Comparison of ENCODE assay signal across 11 cellular contexts in genomic region chr16:68297908-68298307, GRCh38. TPM values are rescaled to one million over a fixed set of nuclear protein-coding genes. Genes with fewer than 3 reads are reported as not detected.
DNase-seq lines count a peak whose midpoint lies in the region; ATAC-seq lines count a peak whose summit lies in the region.
"Had no signal": no experiment of that assay in that cellular context is flagged by ENCODE, and none has a peak within 500 bp of the region (broad histone marks: within the 10 kb centered on the region; RNA-seq: fewer than 3 reads in every experiment).

No MANE protein-coding gene starts in this region.

- peaks cover 6% of the 10 kb centered on the region for H3K4me1 Mint-ChIP-seq in activated T-helper 2 cell treated with anti-CD3 and anti-CD28 coated beads, Interferon-gamma antibody, Interleukin-2, Interleukin-4, amounts not matched to agents 10 μg/mL and 5 μg/mL and 100 μg/mL, durations not matched to agents 14 hours and 24 hours and 36 hours (ENCODE audit: low read depth)

- peaks cover 93% of the 10 kb centered on the region for H3K36me3 Mint-ChIP-seq in activated T-helper 2 cell treated with anti-CD3 and anti-CD28 coated beads, Interferon-gamma antibody, Interleukin-2, Interleukin-4, amounts not matched to agents 10 μg/mL and 5 μg/mL and 100 μg/mL, durations not matched to agents 14 hours and 24 hours and 36 hours (ENCODE audit: low read depth)

- no peak overlapping the region for H3K14ac ChIP-seq in mesenchymal stem cell (ENCODE audit: low read length in 2 of 2)

- WGBS in mesenchymal stem cell = 99% methylated on average over 3 of the region's 3 CpGs

- no peak overlapping the region for H3K23ac ChIP-seq in mesenchymal stem cell (ENCODE audit: low read length in 2 of 2)

- ATAC-seq in HG03520 (IDR thresholded peaks at IDR 0.05; ENCODE audit: unreplicated experiment) = no peak

- H3K4me3 Mint-ChIP-seq in activated T-helper 2 cell treated with anti-CD3 and anti-CD28 coated beads, Interferon-gamma antibody, Interleukin-2, Interleukin-4, amounts not matched to agents 10 μg/mL and 5 μg/mL and 100 μg/mL, durations not matched to agents 14 hours and 24 hours and 36 hours (ENCODE audit: low read depth) = no peak overlapping the region

- H3K9me3 ChIP-seq in mesenchymal stem cell (ENCODE audit: control insufficient read depth, low read length) = no peaks in the 10 kb centered on the region

- no peak overlapping the region for H2BK12ac ChIP-seq in mesenchymal stem cell (ENCODE audit: low read length in 2 of 2)

- peak overlapping the region; percentile 66 for H3K9ac ChIP-seq in mesenchymal stem cell (ENCODE audit: low read length)

- H3K27ac ChIP-seq in mesenchymal stem cell (ENCODE audit: low read length, poor library complexity, severe bottlenecking) = peak overlapping the region; percentile 73

- intact Hi-C loops in activated T-helper 2 cell treated with anti-CD3 and anti-CD28 coated beads, Interferon-gamma antibody, Interleukin-2, Interleukin-4, amounts not matched to agents 10 μg/mL and 5 μg/mL and 100 μg/mL, durations not matched to agents 14 hours and 24 hours and 36 hours (cut with micrococcal nuclease) = no loop called here

- peaks cover 15% of the 10 kb centered on the region for H3K4me1 ChIP-seq in mesenchymal stem cell (ENCODE audit: control insufficient read depth, insufficient read depth, low read depth, low read length)

- peak overlapping the region; percentile 25 for H3K27ac Mint-ChIP-seq in activated T-helper 2 cell treated with anti-CD3 and anti-CD28 coated beads, Interferon-gamma antibody, Interleukin-2, Interleukin-4, amounts not matched to agents 10 μg/mL and 5 μg/mL and 100 μg/mL, durations not matched to agents 14 hours and 24 hours and 36 hours

- H3K27me3 Mint-ChIP-seq in activated T-helper 2 cell treated with anti-CD3 and anti-CD28 coated beads, Interferon-gamma antibody, Interleukin-2, Interleukin-4, amounts not matched to agents 10 μg/mL and 5 μg/mL and 100 μg/mL, durations not matched to agents 14 hours and 24 hours and 36 hours (ENCODE audit: low read depth) = no peaks in the 10 kb centered on the region

- no peak overlapping the region for H3K4me3 ChIP-seq in mesenchymal stem cell (ENCODE audit: insufficient read depth in 1 of 2, low read depth in 1 of 2, low read length in 2 of 2)

- peaks cover 35% of the 10 kb centered on the region for H3K79me1 ChIP-seq in mesenchymal stem cell (replicated peaks; ENCODE audit: low read length, poor library complexity, severe bottlenecking)

- no peak overlapping the region for H3K4ac ChIP-seq in mesenchymal stem cell (ENCODE audit: low read depth in 1 of 2, low read length in 2 of 2)

- H3K36me3 ChIP-seq in mesenchymal stem cell (ENCODE audit: control insufficient read depth in 1 of 2, insufficient read depth in 2 of 2, low read depth in 1 of 2, low read length in 2 of 2) = peaks cover 49 to 93% of the 10 kb centered on the region in 2 experiments

- H2BK5ac ChIP-seq in mesenchymal stem cell (ENCODE audit: low read depth, low read length, poor library complexity, severe bottlenecking) = no peak overlapping the region

- H2BK120ac ChIP-seq in mesenchymal stem cell (ENCODE audit: low read depth, low read length) = no peak overlapping the region

- no peaks in the 10 kb centered on the region for H3K9me3 Mint-ChIP-seq in activated T-helper 2 cell treated with anti-CD3 and anti-CD28 coated beads, Interferon-gamma antibody, Interleukin-2, Interleukin-4, amounts not matched to agents 10 μg/mL and 5 μg/mL and 100 μg/mL, durations not matched to agents 14 hours and 24 hours and 36 hours

- no peak overlapping the region for H2BK15ac ChIP-seq in mesenchymal stem cell (ENCODE audit: low read depth, poor library complexity, severe bottlenecking)

- no peak overlapping the region for H2AFZ ChIP-seq in mesenchymal stem cell (ENCODE audit: low read depth, low read length)

- H3K18ac ChIP-seq in mesenchymal stem cell (ENCODE audit: low read depth in 1 of 2, low read length in 2 of 2) = no peak overlapping the region

- peak overlapping the region; percentile 87 for H2AK5ac ChIP-seq in mesenchymal stem cell (ENCODE audit: low read length, severe bottlenecking)

- H4K8ac ChIP-seq in mesenchymal stem cell (ENCODE audit: low read length) = no peak overlapping the region

- DNase-seq in NCI-H510A treated with DMSO at 0.1 percent for 48 hours (lab: John Stamatoyannopoulos, UW) (peak; percentile 26), NCI-H510A (lab: John Stamatoyannopoulos, UW) (no peak), EH (ENCODE audit: low read depth) (peak; percentile 23), mesenchymal stem cell (no peak), NCI-H146 treated with DMSO at 0.1 percent for 48 hours (lab: John Stamatoyannopoulos, UW; ENCODE audit: unreplicated experiment) (no peak), GF-D8 (lab: John Stamatoyannopoulos, UW) (no peak)
- no peak for DNase-seq in activated T-helper 2 cell treated with anti-CD3 and anti-CD28 coated beads, Interferon-gamma antibody, Interleukin-2, Interleukin-4, amounts not matched to agents 10 μg/mL and 5 μg/mL and 100 μg/mL, durations not matched to agents 14 hours and 24 hours and 36 hours (ENCODE audit: low spot score)
- DNase-seq: caudate nucleus; NCI-H1105 treated with DMSO at 0.1 percent for 48 hours; stimulated activated CD4-positive, alpha-beta T cell treated with anti-CD3 and anti-CD28 coated beads, Interleukin-4, amount 100 ng/mL, for 1 hour had no signal

- no peak overlapping the region for H4K91ac ChIP-seq in mesenchymal stem cell (ENCODE audit: low read length)

- H3K27me3 ChIP-seq in mesenchymal stem cell (ENCODE audit: control insufficient read depth in 1 of 2, insufficient read depth in 1 of 2, low read length in 2 of 2) = no peaks in the 10 kb centered on the region

- no peak overlapping the region for H3K4me2 ChIP-seq in mesenchymal stem cell (ENCODE audit: low read length, poor library complexity, severe bottlenecking)

RNA-seq across cellular contexts. Expression of gene SLC7A6OS, which starts 12.8 kb away (rescaled TPM):
- 24.7 and 26.7 TPM in 2 replicates for total RNA-seq in activated T-helper 2 cell treated with anti-CD3 and anti-CD28 coated beads, Interferon-gamma antibody, Interleukin-2, Interleukin-4, amounts not matched to agents 10 μg/mL and 5 μg/mL and 100 μg/mL, durations not matched to agents 14 hours and 24 hours and 36 hours
- 7.0 TPM for polyA plus RNA-seq in mesenchymal stem cell (2013, experiment 1 of 2)
- polyA plus RNA-seq in mesenchymal stem cell (2013, experiment 2 of 2) = 7.0 TPM

RNA-seq across cellular contexts. Expression of gene PRMT7, which starts 12.9 kb away (rescaled TPM):
- 80.5 and 90.7 TPM in 2 replicates for total RNA-seq in activated T-helper 2 cell treated with anti-CD3 and anti-CD28 coated beads, Interferon-gamma antibody, Interleukin-2, Interleukin-4, amounts not matched to agents 10 μg/mL and 5 μg/mL and 100 μg/mL, durations not matched to agents 14 hours and 24 hours and 36 hours
- 14.6 TPM for polyA plus RNA-seq in mesenchymal stem cell (2013, experiment 1 of 2)
- polyA plus RNA-seq in mesenchymal stem cell (2013, experiment 2 of 2) = 14.7 TPM

RNA-seq across cellular contexts. Expression of gene SLC7A6, which starts 33.6 kb away (rescaled TPM):
- 107 and 108 TPM in 2 replicates for total RNA-seq in activated T-helper 2 cell treated with anti-CD3 and anti-CD28 coated beads, Interferon-gamma antibody, Interleukin-2, Interleukin-4, amounts not matched to agents 10 μg/mL and 5 μg/mL and 100 μg/mL, durations not matched to agents 14 hours and 24 hours and 36 hours
- polyA plus RNA-seq in mesenchymal stem cell (2013, experiment 1 of 2) = 27.0 TPM
- polyA plus RNA-seq in mesenchymal stem cell (2013, experiment 2 of 2) = 34.1 TPM

RNA-seq across cellular contexts. Expression of gene PLA2G15, which starts 52.7 kb away (rescaled TPM):
- 9.0 and 10.3 TPM in 2 replicates for total RNA-seq in activated T-helper 2 cell treated with anti-CD3 and anti-CD28 coated beads, Interferon-gamma antibody, Interleukin-2, Interleukin-4, amounts not matched to agents 10 μg/mL and 5 μg/mL and 100 μg/mL, durations not matched to agents 14 hours and 24 hours and 36 hours
- polyA plus RNA-seq in mesenchymal stem cell (2013, experiment 1 of 2) = 26.1 TPM
- polyA plus RNA-seq in mesenchymal stem cell (2013, experiment 2 of 2) = 25.9 TPM

Comparison
In these comparisons a context has a peak if more than half of its experiments do, and no peak if none do; other contexts are left out.
1. DNase-seq: peak in NCI-H510A treated with DMSO at 0.1 percent for 48 hours (single experiment) and EH (single experiment); none in NCI-H510A (single experiment), activated T-helper 2 cell treated with anti-CD3 and anti-CD28 coated beads, Interferon-gamma antibody, Interleukin-2, Interleukin-4, amounts not matched to agents 10 μg/mL and 5 μg/mL and 100 μg/mL, durations not matched to agents 14 hours and 24 hours and 36 hours (single experiment), mesenchymal stem cell (single experiment), NCI-H146 treated with DMSO at 0.1 percent for 48 hours (single experiment) and GF-D8 (single experiment).